ENCODE assay signal across 1 cellular context in the genomic region with DNA sequence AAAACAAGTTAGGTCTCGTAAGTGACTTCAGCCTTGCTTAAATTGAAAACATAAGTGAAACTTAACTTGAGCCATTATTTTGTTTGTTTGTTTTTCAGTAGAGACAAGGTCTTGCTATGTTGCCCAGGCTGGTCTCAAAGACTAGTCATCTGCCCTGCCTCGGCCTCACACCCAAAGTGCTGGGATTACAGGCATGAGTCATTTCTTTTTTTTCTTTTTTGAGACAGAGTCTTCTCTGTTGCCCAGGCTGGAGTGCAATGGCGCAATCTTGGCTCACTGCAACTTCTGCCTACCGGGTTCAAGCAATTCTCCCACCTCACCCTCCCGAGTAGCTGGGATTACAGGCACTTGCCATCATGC.
TF ChIP-seq lines count a peak whose summit lies in the region.
"Not testable (repeated sequence)": the region's sequence is repeated elsewhere in the genome, so short reads cannot be mapped to it uniquely, and the experiment has no call there.

No MANE protein-coding gene starts in this region.

TF ChIP-seq in K562, 482 proteins besides CTCF, POLR2A, EP300 and RAD21:
- TF ChIP-seq, protein P1, sequence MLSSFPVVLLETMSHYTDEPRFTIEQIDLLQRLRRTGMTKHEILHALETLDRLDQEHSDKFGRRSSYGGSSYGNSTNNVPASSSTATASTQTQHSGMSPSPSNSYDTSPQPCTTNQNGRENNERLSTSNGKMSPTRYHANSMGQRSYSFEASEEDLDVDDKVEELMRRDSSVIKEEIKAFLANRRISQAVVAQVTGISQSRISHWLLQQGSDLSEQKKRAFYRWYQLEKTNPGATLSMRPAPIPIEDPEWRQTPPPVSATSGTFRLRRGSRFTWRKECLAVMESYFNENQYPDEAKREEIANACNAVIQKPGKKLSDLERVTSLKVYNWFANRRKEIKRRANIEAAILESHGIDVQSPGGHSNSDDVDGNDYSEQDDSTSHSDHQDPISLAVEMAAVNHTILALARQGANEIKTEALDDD (IDR thresholded peaks at IDR 0.05), result peak; percentile 87
- TF ChIP-seq JUND (IDR thresholded peaks at IDR 0.05; ENCODE audit: borderline replicate concordance, low read depth, low read length), result peak; percentile 63; the same call in 1 of the 2 replicates
- TF ChIP-seq JUND (tag; IDR thresholded peaks at IDR 0.05; ENCODE audit: borderline replicate concordance, low read depth, low read length), result not testable (repeated sequence)
- TF ChIP-seq CEBPG (CRISPR knock-in tag; IDR thresholded peaks at IDR 0.05), result peak; percentile 62
- peak; percentile 80 to 82 for TF ChIP-seq CEBPG (tag; conservative IDR thresholded peaks at IDR 0.05 in 1 of 2, IDR thresholded peaks at IDR 0.05 in 1 of 2)
- 0 out of 2 replicates have a peak, but pooled peaks have one; percentile 18 for TF ChIP-seq L3MBTL2 (IDR thresholded peaks at IDR 0.05)
- peak; percentile 79 for TF ChIP-seq FOSL1 (tag; conservative IDR thresholded peaks at IDR 0.05)
- TF ChIP-seq, protein P2, sequence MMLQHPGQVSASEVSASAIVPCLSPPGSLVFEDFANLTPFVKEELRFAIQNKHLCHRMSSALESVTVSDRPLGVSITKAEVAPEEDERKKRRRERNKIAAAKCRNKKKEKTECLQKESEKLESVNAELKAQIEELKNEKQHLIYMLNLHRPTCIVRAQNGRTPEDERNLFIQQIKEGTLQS (IDR thresholded peaks at IDR 0.05), result peak; percentile 76
- TF ChIP-seq, protein P2 (CRISPR knock-in tag; conservative IDR thresholded peaks at IDR 0.05), result not testable (repeated sequence)
- TF ChIP-seq ZNF121 (CRISPR knock-in tag; conservative IDR thresholded peaks at IDR 0.05), result peak; percentile 45
- peak; percentile 85 for TF ChIP-seq CEBPB (tag; IDR thresholded peaks at IDR 0.05)
- peak; percentile 20; the same call in 1 of the 2 replicates for TF ChIP-seq DPF2 (IDR thresholded peaks at IDR 0.05)
- peak; percentile 26; the same call in 1 of the 2 replicates for TF ChIP-seq SMARCE1 (IDR thresholded peaks at IDR 0.05)
- TF ChIP-seq ZNF384 (IDR thresholded peaks at IDR 0.05; ENCODE audit: low read depth, low read length), result 0 out of 2 replicates have a peak, but pooled peaks have one; percentile 30
- 0 out of 2 replicates have a peak, but pooled peaks have one; percentile 13 for TF ChIP-seq ZNF175 (CRISPR knock-in tag; IDR thresholded peaks at IDR 0.05; ENCODE audit: low read depth)
